Comparison of ENCODE assay signal across 10 cellular contexts in genomic region chrX:101918746-101919145, GRCh38. TPM values are rescaled to one million over a fixed set of nuclear protein-coding genes. Genes with fewer than 3 reads are reported as not detected.
"Had no signal": no experiment of that assay in that cellular context is flagged by ENCODE, and none has a peak within 500 bp of the region (broad histone marks: within the 10 kb centered on the region; RNA-seq: fewer than 3 reads in every experiment).

No MANE protein-coding gene starts in this region.

- H3K4me3 Mint-ChIP-seq: HFFc6, IgD-negative memory B cell had no signal

- H3K9me3 ChIP-seq: HAP-1 had no signal

- H3K27ac ChIP-seq: GM23248 had no signal

- FAIRE-seq: HepG2 had no signal

- H3K9ac ChIP-seq: GM23248 had no signal

- H3K36me3 Mint-ChIP-seq: IgD-negative memory B cell had no signal

- H2AFZ ChIP-seq: GM23248 had no signal

- H3K27ac Mint-ChIP-seq: HFFc6, IgD-negative memory B cell had no signal

- DNase-seq: GM23248, GOT3, H7, HFFc6, KBM-7 had no signal

- ATAC-seq: HCT116, HepG2 had no signal

- H3K4me3 ChIP-seq: GM23248, HAP-1 had no signal

- H3K9me3 Mint-ChIP-seq: HFFc6 had no signal

- H3K4me1 ChIP-seq: HAP-1 had no signal

- H3K36me3 ChIP-seq: HAP-1 had no signal

RNA-seq across cellular contexts. Expression of gene ZMAT1, which starts 13.1 kb away (rescaled TPM):
- total RNA-seq: GM23248, HT-29 had no signal
